In genomic region chrX:80282535-80282934, GRCh38 we compare ENCODE assay signal across 1 cellular context.
TF ChIP-seq lines count a peak whose summit lies in the region.

No MANE protein-coding gene starts in this region.

TF ChIP-seq in SK-N-SH, 30 proteins besides CTCF, POLR2A, EP300 and RAD21 (continued from another document):
- TF ChIP-seq, protein P1, sequence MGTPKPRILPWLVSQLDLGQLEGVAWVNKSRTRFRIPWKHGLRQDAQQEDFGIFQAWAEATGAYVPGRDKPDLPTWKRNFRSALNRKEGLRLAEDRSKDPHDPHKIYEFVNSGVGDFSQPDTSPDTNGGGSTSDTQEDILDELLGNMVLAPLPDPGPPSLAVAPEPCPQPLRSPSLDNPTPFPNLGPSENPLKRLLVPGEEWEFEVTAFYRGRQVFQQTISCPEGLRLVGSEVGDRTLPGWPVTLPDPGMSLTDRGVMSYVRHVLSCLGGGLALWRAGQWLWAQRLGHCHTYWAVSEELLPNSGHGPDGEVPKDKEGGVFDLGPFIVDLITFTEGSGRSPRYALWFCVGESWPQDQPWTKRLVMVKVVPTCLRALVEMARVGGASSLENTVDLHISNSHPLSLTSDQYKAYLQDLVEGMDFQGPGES (IDR thresholded peaks at IDR 0.05; ENCODE audit: low read depth, low read length), result no peak
- TF ChIP-seq EZH2phosphoT487 (IDR thresholded peaks at IDR 0.05; ENCODE audit: borderline replicate concordance, low read depth), result no peak
- no peak for TF ChIP-seq GATA2 (CRISPR knock-in tag; IDR thresholded peaks at IDR 0.05)
